Comparison of ENCODE assay signal across 1 cellular context in genomic region chr3:64741344-64741743, GRCh38.
TF ChIP-seq lines count a peak whose summit lies in the region.

No MANE protein-coding gene starts in this region.

TF ChIP-seq in GM23338, 12 proteins besides CTCF, POLR2A, EP300 and RAD21 (continued from another document):
- no peak for TF ChIP-seq ZNF462 (CRISPR knock-in tag; IDR thresholded peaks at IDR 0.05)
- no peak for TF ChIP-seq EZH2phosphoT487 (IDR thresholded peaks at IDR 0.05; ENCODE audit: unreplicated experiment)
- TF ChIP-seq NANOG (IDR thresholded peaks at IDR 0.05; ENCODE audit: borderline replicate concordance) = no peak
- no peak for TF ChIP-seq REST (IDR thresholded peaks at IDR 0.05; ENCODE audit: unreplicated experiment)
- TF ChIP-seq ZNF114 (CRISPR knock-in tag; IDR thresholded peaks at IDR 0.05) = no peak
TF ChIP-seq in GM23338: peak in this region for 0.
